In genomic region chr2:69566669-69567068, GRCh38 we compare ENCODE assay signal across 1 cellular context.
TF ChIP-seq lines count a peak whose summit lies in the region.

No MANE protein-coding gene starts in this region.

TF ChIP-seq in IMR-90, 13 proteins besides CTCF, POLR2A, EP300 and RAD21 (continued from another document):
- TF ChIP-seq, protein P1, sequence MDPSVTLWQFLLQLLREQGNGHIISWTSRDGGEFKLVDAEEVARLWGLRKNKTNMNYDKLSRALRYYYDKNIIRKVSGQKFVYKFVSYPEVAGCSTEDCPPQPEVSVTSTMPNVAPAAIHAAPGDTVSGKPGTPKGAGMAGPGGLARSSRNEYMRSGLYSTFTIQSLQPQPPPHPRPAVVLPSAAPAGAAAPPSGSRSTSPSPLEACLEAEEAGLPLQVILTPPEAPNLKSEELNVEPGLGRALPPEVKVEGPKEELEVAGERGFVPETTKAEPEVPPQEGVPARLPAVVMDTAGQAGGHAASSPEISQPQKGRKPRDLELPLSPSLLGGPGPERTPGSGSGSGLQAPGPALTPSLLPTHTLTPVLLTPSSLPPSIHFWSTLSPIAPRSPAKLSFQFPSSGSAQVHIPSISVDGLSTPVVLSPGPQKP (IDR thresholded peaks at IDR 0.05; ENCODE audit: borderline replicate concordance, low read depth, low read length): no peak
- no peak for TF ChIP-seq MXI1 (IDR thresholded peaks at IDR 0.05; ENCODE audit: borderline replicate concordance, low read depth, low read length)
